Comparison of ENCODE assay signal across 10 cellular contexts in the genomic region with DNA sequence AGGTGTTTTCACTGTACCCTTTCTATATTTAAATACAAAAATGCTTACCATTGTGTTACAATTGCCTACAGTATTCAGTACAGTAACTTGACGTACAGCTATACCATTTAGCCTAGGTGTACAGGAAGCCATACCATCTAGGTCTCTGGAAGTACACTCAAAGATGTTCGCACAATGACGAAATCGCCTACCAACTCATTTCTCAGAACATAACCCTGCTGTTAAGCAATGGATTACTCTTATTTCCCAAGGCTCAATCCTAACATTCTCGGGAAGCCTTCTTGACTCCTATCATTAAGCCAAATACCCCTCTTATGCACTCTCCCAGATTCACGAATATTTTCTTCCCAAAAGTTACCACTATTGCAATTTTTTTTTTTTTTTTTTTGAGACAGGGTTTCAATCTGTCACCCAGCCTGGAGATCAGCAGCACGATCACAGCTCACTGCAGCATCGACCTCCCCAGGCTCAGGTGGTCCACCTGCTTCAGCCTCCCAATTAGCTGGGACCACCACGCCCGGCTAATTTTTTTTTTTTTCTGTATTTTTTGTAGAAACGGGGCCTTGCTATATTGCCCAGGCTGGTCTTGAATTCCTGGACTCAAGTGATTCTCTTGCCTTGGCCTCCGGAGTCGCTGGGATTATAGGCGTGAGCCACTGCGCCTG. TPM values are rescaled to one million over a fixed set of nuclear protein-coding genes. Genes with fewer than 3 reads are reported as not detected.
DNase-seq lines count a peak whose midpoint lies in the region; ATAC-seq, FAIRE-seq and TF ChIP-seq lines count a peak whose summit lies in the region.
"Had no signal": no experiment of that assay in that cellular context is flagged by ENCODE, and none has a peak within 500 bp of the region (broad histone marks: within the 10 kb centered on the region; RNA-seq: fewer than 3 reads in every experiment).

No MANE protein-coding gene starts in this region.

- no peaks in the 10 kb centered on the region for H3K27me3 ChIP-seq in HUES6 (ENCODE audit: control insufficient read depth, insufficient read depth, low read length)
- no peaks in the 10 kb centered on the region for H3K27me3 ChIP-seq in astrocyte (ENCODE audit: insufficient read depth, low read length)
- H3K27me3 ChIP-seq: left lung had no signal

- DNase-seq in CD14-positive monocyte (ENCODE audit: low spot score) (no peak), astrocyte (ENCODE audit: low read depth) (no peak), Kasumi-1 (lab: John Stamatoyannopoulos, UW) (no peak), ACHN (no peak), DMS79 (lab: John Stamatoyannopoulos, UW) (no peak)
- DNase-seq: left lung; NK-92 treated with Interleukin-12 subunit alpha and Interleukin-12 subunit beta, amount 100 ng/mL, for 24 hours had no signal

- peak overlapping the region; percentile 98 for H3K4me2 ChIP-seq in astrocyte (ENCODE audit: low read length)

- H3K27ac Mint-ChIP-seq in CD14-positive monocyte (peak overlapping the region in 4 of 7 donors; percentile 7 to 76 (median 64)), astrocyte (ENCODE audit: unreplicated experiment) (no peak overlapping the region), nephron (no peak overlapping the region)

- intact Hi-C loops in CD14-positive monocyte (cut with micrococcal nuclease): loop anchor here in 1 of 2 donors (10.0 kb wide), 1 partner anchor 81 kb away; the partner anchor contains the start of gene ERLIN1

- in situ Hi-C loops in ACHN (cut with HindIII; ENCODE audit: low pct_ligation_motif_present, low pct_unique_long_range_greater_than_20kb, low sequenced_read_pairs): no loop called here

- H3K4me3 Mint-ChIP-seq in CD14-positive monocyte: peak overlapping the region in 1 of 2 donors; percentile 98
- H3K4me3 Mint-ChIP-seq in astrocyte (ENCODE audit: unreplicated experiment): peak overlapping the region; percentile 76
- peak overlapping the region; percentile 79 to 100 (median 100) for H3K4me3 Mint-ChIP-seq in nephron

- H3K36me3 ChIP-seq in HUES6 (ENCODE audit: control insufficient read depth, insufficient read depth, low read length): peaks cover 5% of the 10 kb centered on the region
- H3K36me3 ChIP-seq in astrocyte (ENCODE audit: insufficient read depth, low read length): no peaks in the 10 kb centered on the region

- H3K9me3 Mint-ChIP-seq in CD14-positive monocyte: no peaks in the 10 kb centered on the region
- H3K9me3 Mint-ChIP-seq in astrocyte (ENCODE audit: unreplicated experiment): no peaks in the 10 kb centered on the region
- H3K9me3 Mint-ChIP-seq in nephron: no peaks in the 10 kb centered on the region

- peaks cover 48% of the 10 kb centered on the region for H3K79me2 ChIP-seq in astrocyte (ENCODE audit: insufficient read depth, low read length)

- H3K27ac ChIP-seq in HUES6 (ENCODE audit: low read depth, low read length): no peak overlapping the region
- no peak overlapping the region for H3K27ac ChIP-seq in astrocyte (ENCODE audit: low read depth, low read length)

- TF ChIP-seq CTCF in CD14-positive monocyte (IDR thresholded peaks at IDR 0.05) (no peak), astrocyte (IDR thresholded peaks at IDR 0.05; ENCODE audit: insufficient read depth, low read depth, low read length) (no peak), nephron (IDR thresholded peaks at IDR 0.05; ENCODE audit: unreplicated experiment in 3 of 3) (no peak)

- H3K4me3 ChIP-seq in HUES6 (ENCODE audit: low read depth, low read length): peak overlapping the region; percentile 98; the same call in 1 of the 2 replicates
- no peak overlapping the region for H3K4me3 ChIP-seq in astrocyte (ENCODE audit: insufficient read depth, low read depth, low read length)

- ATAC-seq in HG03097 (IDR thresholded peaks at IDR 0.05; ENCODE audit: low FRiP score, unreplicated experiment): no peak

- H3K4me1 ChIP-seq in HUES6 (ENCODE audit: control insufficient read depth, insufficient read depth, low read length) (0 out of 2 replicates have a peak, but pooled peaks cover 3% of the 10 kb centered on the region), astrocyte (ENCODE audit: insufficient read depth, low read length) (no peaks in the 10 kb centered on the region)

- peaks cover 20% of the 10 kb centered on the region for H3K4me1 Mint-ChIP-seq in CD14-positive monocyte
- H3K4me1 Mint-ChIP-seq in astrocyte (ENCODE audit: low read depth, unreplicated experiment): peaks cover 3% of the 10 kb centered on the region
- peaks cover 10% of the 10 kb centered on the region for H3K4me1 Mint-ChIP-seq in nephron

- no peak overlapping the region for H2AFZ ChIP-seq in astrocyte (ENCODE audit: low read depth, low read length)

- peaks cover 19 to 30% of the 10 kb centered on the region in 2 donors for H3K36me3 Mint-ChIP-seq in CD14-positive monocyte
- H3K36me3 Mint-ChIP-seq in astrocyte (ENCODE audit: low read depth, unreplicated experiment): no peaks in the 10 kb centered on the region
- peaks cover 7% of the 10 kb centered on the region for H3K36me3 Mint-ChIP-seq in nephron (ENCODE audit: low read depth)

- no peak for FAIRE-seq in astrocyte (lab: Jason Lieb, UNC)

- H3K9me3 ChIP-seq in HUES6 (ENCODE audit: control insufficient read depth, insufficient read depth, low read depth, low read length): no peaks in the 10 kb centered on the region
- H3K9me3 ChIP-seq in astrocyte (ENCODE audit: insufficient read depth, low read depth, low read length): no peaks in the 10 kb centered on the region
- H3K9me3 ChIP-seq: left lung had no signal

- H3K27me3 Mint-ChIP-seq in CD14-positive monocyte (ENCODE audit: low read depth in 3 of 3) (peaks cover 0 to 4% (median 0%) of the 10 kb centered on the region in 3 donors), astrocyte (ENCODE audit: low read depth, unreplicated experiment) (no peaks in the 10 kb centered on the region), nephron (ENCODE audit: low read depth) (no peaks in the 10 kb centered on the region)

- H3K9ac ChIP-seq in HUES6 (ENCODE audit: low read length) (no peak overlapping the region), astrocyte (ENCODE audit: low read length) (no peak overlapping the region)

- H4K20me1 ChIP-seq in astrocyte (ENCODE audit: insufficient read depth, low read length): peaks cover 8% of the 10 kb centered on the region

RNA-seq across cellular contexts. Expression of gene CWF19L1, which starts 1.5 kb away (rescaled TPM):
- 10 to 100 TPM; 22.2 to 29.3 TPM for polyA plus RNA-seq in CD14-positive monocyte
- 20.5 and 23.2 TPM in 2 replicates for total RNA-seq in astrocyte

RNA-seq across cellular contexts. Expression of gene BLOC1S2, which starts 20.5 kb away (rescaled TPM):
- polyA plus RNA-seq in CD14-positive monocyte: 100 to 1,000 TPM; 111 to 142 TPM
- total RNA-seq in astrocyte: 82.0 and 93.9 TPM in 2 replicates

RNA-seq across cellular contexts. Expression of gene CHUK, which starts 36.6 kb away (rescaled TPM):
- polyA plus RNA-seq in CD14-positive monocyte: 10 to 100 TPM; 14.3 to 16.5 TPM
- 18.6 and 19.0 TPM in 2 replicates for total RNA-seq in astrocyte

Comparison
In these comparisons a context has a peak if more than half of its experiments do, and no peak if none do; other contexts are left out.
1. H3K27ac Mint-ChIP-seq: peak in CD14-positive monocyte (4 of 7); none in astrocyte (single experiment) and nephron (0 of 3).